ENCODE assay signal across 25 cellular contexts in the genomic region with DNA sequence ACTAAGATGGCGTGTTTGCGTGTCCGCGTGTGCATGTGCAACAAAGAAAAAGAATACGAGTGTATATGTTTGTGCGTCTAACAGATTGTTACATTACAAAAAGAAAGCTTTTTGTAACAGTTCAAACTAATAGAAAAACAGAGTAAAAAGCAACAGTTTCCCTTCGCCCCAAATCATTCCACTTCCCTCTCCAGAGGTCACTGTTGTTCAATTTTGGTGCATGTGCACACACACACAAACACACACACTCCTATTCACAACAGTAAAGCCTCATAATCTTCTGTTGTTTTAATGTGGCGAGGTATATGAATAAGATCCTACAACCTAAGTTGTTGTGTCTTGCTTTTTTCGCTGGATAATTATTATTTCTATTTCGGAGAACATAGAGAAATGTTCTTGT.
"Had no signal": no experiment of that assay in that cellular context is flagged by ENCODE, and none has a peak within 500 bp of the region (broad histone marks: within the 10 kb centered on the region; RNA-seq: fewer than 3 reads in every experiment).

No MANE protein-coding gene starts in this region.

- ATAC-seq: esophagus mucosa; heart right ventricle; left ventricle myocardium superior; lower lobe of right lung; naive thymus-derived CD8-positive, alpha-beta T cell; psoas muscle; right cardiac atrium; stimulated activated memory B cell treated with anti-CD40 and anti-IgM and Interleukin-4, amounts not matched to agents 10 μg/mL and 1 μg/mL and 100 μg/mL, for 72 hours; stimulated activated naive CD8-positive, alpha-beta T cell treated with anti-CD3 and anti-CD28 coated beads, Interleukin-15, Interleukin-2, amounts not matched to agents 100 U/mL and 50 U/mL, for 24 hours had no signal

- H3K9me3 ChIP-seq: heart right ventricle, lower lobe of right lung, ovary, psoas muscle, spleen, testis, tibial artery had no signal

- DNase-seq: dorsolateral prefrontal cortex; effector CD4-positive, alpha-beta T cell; foreskin fibroblast; glutamatergic neuron; heart right ventricle; hypothalamus; left ventricle myocardium superior; lower lobe of right lung; naive thymus-derived CD8-positive, alpha-beta T cell; nephron progenitor cell; occipital lobe; ovary; posterior cingulate gyrus; psoas muscle; right cardiac atrium; stimulated activated CD4-positive, alpha-beta T cell treated with anti-CD3 and anti-CD28 coated beads, Interleukin-4, amount 100 ng/mL, for 4 hours; stimulated activated naive CD8-positive, alpha-beta T cell treated with anti-CD3 and anti-CD28 coated beads, Interleukin-15, Interleukin-2, amounts not matched to agents 100 U/mL and 50 U/mL, for 24 hours; substantia nigra; testis; tibial artery had no signal

- H3K36me3 ChIP-seq: heart right ventricle, lower lobe of right lung, ovary, spleen, tibial artery had no signal

- H3K4me3 ChIP-seq: dorsolateral prefrontal cortex, heart right ventricle, lower lobe of right lung, ovary, psoas muscle, skin epidermis, spleen, testis, tibial artery had no signal

- H3K27me3 ChIP-seq: heart right ventricle, ovary, spleen, testis, tibial artery had no signal

- H3K4me1 ChIP-seq: lower lobe of right lung, psoas muscle, spleen, testis had no signal

- H3K27ac ChIP-seq: dorsolateral prefrontal cortex, epithelial cell of prostate, heart right ventricle, lower lobe of right lung, ovary, psoas muscle, skin epidermis, spleen, testis, tibial artery had no signal
